In genomic region chr5:175056831-175057230, GRCh38 we compare ENCODE assay signal across 27 cellular contexts.
"Had no signal": no experiment of that assay in that cellular context is flagged by ENCODE, and none has a peak within 500 bp of the region (broad histone marks: within the 10 kb centered on the region; RNA-seq: fewer than 3 reads in every experiment).

No MANE protein-coding gene starts in this region.

- ATAC-seq: stimulated activated effector memory CD8-positive, alpha-beta T cell treated with anti-CD3 and anti-CD28 coated beads, Interleukin-12 subunit alpha, Interleukin-12 subunit beta, amount 100 ng/mL, for 72 hours; stimulated activated memory B cell treated with anti-CD40 and anti-IgM and Interleukin-4, amounts not matched to agents 10 μg/mL and 1 μg/mL and 100 μg/mL, for 72 hours; stimulated activated naive B cell treated with anti-CD40 and anti-IgM and Interleukin-4, amounts not matched to agents 10 μg/mL and 1 μg/mL and 100 μg/mL, for 72 hours; stimulated activated naive CD8-positive, alpha-beta T cell treated with anti-CD3 and anti-CD28 coated beads, Interleukin-15, amount 100 ng/mL, for 72 hours; stimulated activated naive CD8-positive, alpha-beta T cell treated with anti-CD3 and anti-CD28 coated beads, Interleukin-15, Interleukin-2, amounts not matched to agents 100 U/mL and 50 U/mL, for 24 hours; upper lobe of right lung had no signal

- H3K27ac ChIP-seq: stomach, suprapubic skin, testis, thoracic aorta, thyroid gland, tibial artery, tibial nerve, transverse colon, upper lobe of left lung, upper lobe of right lung, uterus, vagina had no signal

- H3K27me3 ChIP-seq: stomach, suprapubic skin, testis, thyroid gland, tibial artery, tibial nerve, transverse colon, upper lobe of left lung, upper lobe of right lung, uterus, vagina had no signal

- H3K4me3 ChIP-seq: stomach, suprapubic skin, testis, thoracic aorta, thyroid gland, tibial artery, tibial nerve, transverse colon, upper lobe of left lung, upper lobe of right lung, uterus, vagina had no signal

- DNase-seq: stimulated activated CD4-positive, alpha-beta T cell treated with anti-CD3 and anti-CD28 coated beads, Interleukin-2, amount 100 ng/mL, for 48 hours; stimulated activated CD4-positive, alpha-beta T cell treated with anti-CD3 and anti-CD28 coated beads, Interleukin-4, amount 100 ng/mL, for 1 hour; stimulated activated CD4-positive, alpha-beta T cell treated with anti-CD3 and anti-CD28 coated beads, Interleukin-4, amount 100 ng/mL, for 24 hours; stimulated activated CD4-positive, alpha-beta T cell treated with anti-CD3 and anti-CD28 coated beads, Interleukin-4, amount 100 ng/mL, for 4 hours; stimulated activated CD8-positive, alpha-beta memory T cell treated with anti-CD3 and anti-CD28 coated beads, Interleukin-4, amount 100 ng/mL, for 48 hours; stimulated activated naive B cell treated with anti-CD40 and anti-IgM and Interleukin-4, amounts not matched to agents 10 μg/mL and 1 μg/mL and 100 μg/mL, for 72 hours; stimulated activated naive CD4-positive, alpha-beta T cell; stimulated activated naive CD4-positive, alpha-beta T cell treated with Interleukin-2 at 50 U/mL for 16 hours; stimulated activated naive CD8-positive, alpha-beta T cell treated with anti-CD3 and anti-CD28 coated beads, Interleukin-15, amount 100 ng/mL, for 72 hours; stimulated activated naive CD8-positive, alpha-beta T cell treated with anti-CD3 and anti-CD28 coated beads, Interleukin-15, Interleukin-2, amounts not matched to agents 100 U/mL and 50 U/mL, for 24 hours; stomach; substantia nigra; testis; thyroid gland; tibial artery; transverse colon; trophoblast cell; upper lobe of left lung; upper lobe of right lung; uterus had no signal

- FAIRE-seq: urothelium cell line had no signal

- H3K36me3 ChIP-seq: stomach, suprapubic skin, thoracic aorta, thyroid gland, tibial artery, tibial nerve, transverse colon, upper lobe of left lung, upper lobe of right lung, uterus, vagina had no signal

- H3K4me1 ChIP-seq: suprapubic skin, testis, thyroid gland, upper lobe of right lung, uterus had no signal

- H3K9me3 ChIP-seq: stomach, suprapubic skin, testis, thoracic aorta, thyroid gland, tibial artery, tibial nerve, transverse colon, upper lobe of left lung, upper lobe of right lung, uterus, vagina had no signal
